In genomic region chr2:200171761-200172482, GRCh38 we compare ENCODE assay signal across 1 cellular context.
TF ChIP-seq lines count a peak whose summit lies in the region.

No MANE protein-coding gene starts in this region.

TF ChIP-seq in K562, 482 proteins besides CTCF, POLR2A, EP300 and RAD21 (continued from another document):
- TF ChIP-seq CBFA2T2 (conservative IDR thresholded peaks at IDR 0.05) = peak; percentile 91
- TF ChIP-seq NFRKB (IDR thresholded peaks at IDR 0.05; ENCODE audit: low read depth) = no peak
- peak; percentile 87 for TF ChIP-seq TEAD4 (IDR thresholded peaks at IDR 0.05; ENCODE audit: low read length)
- TF ChIP-seq TEAD4 (CRISPR knock-in tag; IDR thresholded peaks at IDR 0.05; ENCODE audit: borderline replicate concordance) = no peak
- peak; percentile 30 for TF ChIP-seq MEIS2 (IDR thresholded peaks at IDR 0.05; ENCODE audit: partially characterized antibody)
- peak in 1 of 2 experiments; percentile 39; a peak in 1 of 4 replicates for TF ChIP-seq RCOR1 (IDR thresholded peaks at IDR 0.05; ENCODE audit: borderline replicate concordance in 1 of 2, low read depth in 2 of 2, low read length in 2 of 2)
- TF ChIP-seq CTBP1 (IDR thresholded peaks at IDR 0.05; ENCODE audit: borderline replicate concordance) = peak; percentile 34; the same call in 1 of the 2 replicates
- 0 out of 4 replicates have a peak, but pooled peaks of 1 of the 2 experiments have one; percentile 20 for TF ChIP-seq KDM1A (IDR thresholded peaks at IDR 0.05)
- TF ChIP-seq ATF3 (IDR thresholded peaks at IDR 0.05) = 0 out of 2 replicates have a peak, but pooled peaks have one; percentile 32
- TF ChIP-seq ATF3 (CRISPR knock-in tag; conservative IDR thresholded peaks at IDR 0.05) = no peak
- no peak for TF ChIP-seq ZNF318 (IDR thresholded peaks at IDR 0.05; ENCODE audit: borderline replicate concordance in 1 of 2, low read depth in 1 of 2)
- peak in 1 of 2 experiments; percentile 53; a peak in 1 of 3 replicates for TF ChIP-seq CBX3 (IDR thresholded peaks at IDR 0.05; ENCODE audit: borderline replicate concordance in 1 of 2, low read length in 2 of 2)
- TF ChIP-seq SMARCA4 (IDR thresholded peaks at IDR 0.05) = peak; percentile 27; the same call in 1 of the 2 replicates
- TF ChIP-seq MTA2 (IDR thresholded peaks at IDR 0.05; ENCODE audit: low read depth) = peak; percentile 73
- TF ChIP-seq TRIM24 (IDR thresholded peaks at IDR 0.05) = peak; percentile 83; a peak in 3 of 4 replicates
- TF ChIP-seq TCF3 (CRISPR knock-in tag; IDR thresholded peaks at IDR 0.05) = peak; percentile 87
- TF ChIP-seq LEF1 (IDR thresholded peaks at IDR 0.05) = peak; percentile 30; the same call in 1 of the 2 replicates
- TF ChIP-seq GABPA (tag; conservative IDR thresholded peaks at IDR 0.05; ENCODE audit: low read depth) = no peak
- TF ChIP-seq JUND (IDR thresholded peaks at IDR 0.05; ENCODE audit: borderline replicate concordance, low read depth, low read length) = peak; percentile 18; the same call in 1 of the 2 replicates
- no peak for TF ChIP-seq JUND (tag; IDR thresholded peaks at IDR 0.05; ENCODE audit: borderline replicate concordance, low read depth, low read length)
- no peak for TF ChIP-seq NFATC3 (IDR thresholded peaks at IDR 0.05)
- TF ChIP-seq ARID1B (IDR thresholded peaks at IDR 0.05) = peak; percentile 81
- TF ChIP-seq CBFA2T3 (IDR thresholded peaks at IDR 0.05) = peak; percentile 95
- 0 out of 2 replicates have a peak, but pooled peaks have one; percentile 12 for TF ChIP-seq PHB2 (IDR thresholded peaks at IDR 0.05; ENCODE audit: low read depth)
- TF ChIP-seq STAT5A (IDR thresholded peaks at IDR 0.05; ENCODE audit: borderline replicate concordance, low read length) = peak; percentile 60
- peak; percentile 74 for TF ChIP-seq PML (IDR thresholded peaks at IDR 0.05; ENCODE audit: low read length)
- TF ChIP-seq CC2D1A (IDR thresholded peaks at IDR 0.05) = peak; percentile 25; the same call in 1 of the 2 replicates
